24 cellular contexts compared by ENCODE assay signal in the genomic region with DNA sequence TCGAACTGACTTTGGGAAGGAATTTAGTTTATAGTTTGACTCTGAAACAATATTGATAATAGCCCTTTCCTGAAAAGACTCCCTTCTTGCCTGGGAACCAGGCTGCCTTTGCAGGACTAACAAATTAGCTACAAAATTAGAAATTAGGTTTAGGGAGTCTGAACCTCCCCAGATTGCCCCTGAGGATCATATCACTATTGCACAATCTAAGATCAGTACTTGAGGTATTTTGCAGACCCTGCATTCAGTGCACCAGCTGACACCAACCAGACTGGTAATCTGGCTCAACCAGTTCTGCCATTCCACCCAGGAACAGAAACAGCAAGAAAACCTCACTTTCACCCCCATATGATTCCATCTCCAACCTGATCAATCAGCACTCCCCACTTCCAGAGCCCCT.
"Had no signal": no experiment of that assay in that cellular context is flagged by ENCODE, and none has a peak within 500 bp of the region (broad histone marks: within the 10 kb centered on the region; RNA-seq: fewer than 3 reads in every experiment).

No MANE protein-coding gene starts in this region.

- DNase-seq: Karpas-422, KBM-7, MG63, NCI-H1092, NCI-H1105 treated with DMSO at 0.1 percent for 48 hours, NCI-H1417 treated with DMSO at 0.1 percent for 48 hours, NCI-H146, NCI-H1694 treated with DMSO at 0.1 percent for 48 hours, NCI-H1930, NCI-H2081 treated with DMSO at 0.1 percent for 48 hours, NCI-H2171, NCI-H226, NCI-H446, NCI-H510A, NCI-H524 treated with DMSO at 0.1 percent for 48 hours, NCI-H69, NCI-H774, Right ventricle myocardium superior, RPMI8226, SIG-M5 had no signal

- H3K9me3 ChIP-seq: SJSA1 had no signal

- H3K27ac Mint-ChIP-seq: IgD-negative memory B cell had no signal

- FAIRE-seq: RCC 7860 had no signal

- H3K27me3 ChIP-seq: MG63, SJSA1 had no signal

- H3K4me3 ChIP-seq: MG63, SJSA1, SK-N-MC had no signal

- H3K36me3 Mint-ChIP-seq: IgD-negative memory B cell had no signal

- H3K36me3 ChIP-seq: MG63, SJSA1 had no signal

- H3K4me1 Mint-ChIP-seq: IgD-negative memory B cell had no signal

- H3K27me3 Mint-ChIP-seq: IgD-negative memory B cell had no signal

- H3K27ac ChIP-seq: SJSA1, SK-N-MC had no signal

- H3K4me1 ChIP-seq: SJSA1 had no signal

- H3K4me3 Mint-ChIP-seq: IgD-negative memory B cell had no signal
